In the genomic region with DNA sequence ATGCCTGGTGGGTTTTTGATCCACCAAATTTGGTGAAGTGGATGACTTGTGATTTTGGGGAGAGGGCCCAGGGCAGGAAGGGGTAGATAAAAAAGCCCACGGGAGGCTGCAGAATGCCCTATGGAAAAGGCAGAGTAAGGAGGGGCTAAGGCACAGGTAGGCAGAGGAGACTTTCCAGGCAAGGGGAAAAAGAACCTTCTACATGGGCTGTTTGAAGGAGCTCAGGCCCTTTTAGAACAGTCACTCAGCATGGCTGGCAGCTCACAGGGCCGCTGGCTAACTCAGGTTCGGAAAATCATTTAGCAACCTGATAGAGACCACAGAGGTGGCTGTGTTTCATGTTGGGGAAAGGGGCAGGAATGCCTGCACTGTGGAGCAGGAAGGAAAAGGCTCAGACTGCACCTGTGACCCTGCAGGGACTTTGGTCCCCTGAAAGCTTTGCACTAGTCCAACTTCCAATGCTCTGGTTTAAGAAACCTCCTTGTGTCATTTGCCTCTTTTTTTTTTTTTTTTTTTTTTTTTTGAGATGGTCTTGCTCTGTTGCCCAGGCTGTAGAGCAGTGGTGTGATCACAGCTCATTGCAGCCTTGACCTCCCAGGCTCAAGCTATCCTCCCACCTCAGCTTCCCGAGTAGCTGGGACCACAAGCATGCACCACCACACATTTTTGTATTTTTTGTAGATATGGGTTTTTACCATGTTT, we compare ENCODE assay signal across 18 cellular contexts. TPM values are rescaled to one million over a fixed set of nuclear protein-coding genes. Genes with fewer than 3 reads are reported as not detected.
DNase-seq lines count a peak whose midpoint lies in the region; ATAC-seq and TF ChIP-seq lines count a peak whose summit lies in the region.
"Had no signal": no experiment of that assay in that cellular context is flagged by ENCODE, and none has a peak within 500 bp of the region (broad histone marks: within the 10 kb centered on the region; RNA-seq: fewer than 3 reads in every experiment).

No MANE protein-coding gene starts in this region.

- H3K4me3 Mint-ChIP-seq in GM23338 (no peak overlapping the region), neural progenitor cell (no peak overlapping the region)
- no peak overlapping the region for H3K4me3 Mint-ChIP-seq in natural killer cell treated with Interleukin-12 subunit alpha and Interleukin-12 subunit beta and Interleukin-15 and Interleukin-18, amount 100 ng/mL, for 72 hours
- H3K4me3 Mint-ChIP-seq: HFFc6 had no signal

- H4K20me1 ChIP-seq in GM23338 (replicated peaks; ENCODE audit: insufficient read depth): no peaks in the 10 kb centered on the region
- H4K20me1 ChIP-seq in PC-3 (ENCODE audit: low read length): no peaks in the 10 kb centered on the region
- no peaks in the 10 kb centered on the region for H4K20me1 ChIP-seq in neural progenitor cell (ENCODE audit: low read depth)

- H3K27me3 Mint-ChIP-seq in GM23338 (ENCODE audit: insufficient read depth, low read depth, poor library complexity): peaks cover 5% of the 10 kb centered on the region
- H3K27me3 Mint-ChIP-seq in natural killer cell treated with Interleukin-12 subunit alpha and Interleukin-12 subunit beta and Interleukin-15 and Interleukin-18, amount 100 ng/mL, for 72 hours: no peaks in the 10 kb centered on the region
- no peaks in the 10 kb centered on the region for H3K27me3 Mint-ChIP-seq in neural progenitor cell (ENCODE audit: insufficient read depth, low read depth)

- H3K9me3 Mint-ChIP-seq in GM23338: no peaks in the 10 kb centered on the region
- H3K9me3 Mint-ChIP-seq in natural killer cell treated with Interleukin-12 subunit alpha and Interleukin-12 subunit beta and Interleukin-15 and Interleukin-18, amount 100 ng/mL, for 72 hours: no peaks in the 10 kb centered on the region
- no peaks in the 10 kb centered on the region for H3K9me3 Mint-ChIP-seq in neural progenitor cell
- H3K9me3 Mint-ChIP-seq: HFFc6 had no signal

- H3F3A ChIP-seq in GM23338 (replicated peaks; ENCODE audit: low read depth) (no peaks in the 10 kb centered on the region), PC-3 (ENCODE audit: low read length, unreplicated experiment) (no peaks in the 10 kb centered on the region), neural progenitor cell (ENCODE audit: low read depth) (peaks cover 9% of the 10 kb centered on the region)

- DNase-seq in GM23338 (ENCODE audit: low spot score) (no peak), PC-3 (no peak), glomerular visceral epithelial cell (ENCODE audit: extremely low spot score) (peak; percentile 54), NCI-H82 treated with DMSO at 0.1 percent for 48 hours (lab: John Stamatoyannopoulos, UW; ENCODE audit: unreplicated experiment) (no peak), neural progenitor cell (ENCODE audit: low spot score) (no peak)
- no peak for DNase-seq in natural killer cell treated with Interleukin-12 subunit alpha and Interleukin-12 subunit beta and Interleukin-15 and Interleukin-18, amount 100 ng/mL, for 72 hours (ENCODE audit: low spot score)
- no peak for DNase-seq in activated CD8-positive, alpha-beta memory T cell treated with anti-CD3 and anti-CD28 coated beads for 24 hours
- DNase-seq: BE2C, DMS 273 treated with DMSO at 0.1 percent for 48 hours, MV-4-11, NCI-H1436 treated with DMSO at 0.1 percent for 48 hours, NCI-H2081 treated with DMSO at 0.1 percent for 48 hours, NCI-H524 treated with DMSO at 0.1 percent for 48 hours, OCI-M1, SK-N-SH, T-helper 1 cell had no signal

- no peaks in the 10 kb centered on the region for H3K27me3 ChIP-seq in GM23338 (ENCODE audit: insufficient read depth)
- H3K27me3 ChIP-seq in PC-3 (ENCODE audit: low read length): no peaks in the 10 kb centered on the region
- no peaks in the 10 kb centered on the region for H3K27me3 ChIP-seq in skeletal muscle tissue (ENCODE audit: control insufficient read depth in 3 of 3, insufficient read depth in 3 of 3, low read length in 3 of 3)
- no peaks in the 10 kb centered on the region for H3K27me3 ChIP-seq in neural progenitor cell
- H3K27me3 ChIP-seq: BE2C had no signal

- H3K4me3 ChIP-seq in GM23338 (no peak overlapping the region), PC-3 (ENCODE audit: low read length) (no peak overlapping the region), skeletal muscle tissue (ENCODE audit: low read length in 3 of 3) (no peak overlapping the region), neural progenitor cell (no peak overlapping the region)

- peaks cover 9% of the 10 kb centered on the region for H3K4me1 Mint-ChIP-seq in GM23338
- H3K4me1 Mint-ChIP-seq in natural killer cell treated with Interleukin-12 subunit alpha and Interleukin-12 subunit beta and Interleukin-15 and Interleukin-18, amount 100 ng/mL, for 72 hours (ENCODE audit: low read depth in 2 of 2): no peaks in the 10 kb centered on the region
- H3K4me1 Mint-ChIP-seq in neural progenitor cell: no peaks in the 10 kb centered on the region

- H3K4me2 ChIP-seq in GM23338 (no peak overlapping the region), PC-3 (ENCODE audit: low read length) (peak overlapping the region; percentile 45), neural progenitor cell (no peak overlapping the region)
- H3K4me2 ChIP-seq: SK-N-SH had no signal

- POLR2A ChIA-PET in PC-3 (lab: Charles Lee; ENCODE audit: unreplicated experiment): interaction anchor here (0.6 kb wide), 1 partner anchor 61 kb away, joined by 3 read pairs; no protein-coding TSS in a partner anchor

- ATAC-seq in GM23338 (peak; percentile 45), PC-3 (no peak; the same call in 1 of the 2 replicates)
- ATAC-seq in natural killer cell treated with Interleukin-12 subunit alpha and Interleukin-12 subunit beta and Interleukin-15 and Interleukin-18, amount 100 ng/mL, for 72 hours: no peak

- H3K9me3 ChIP-seq in PC-3 (ENCODE audit: low read length) (no peaks in the 10 kb centered on the region), skeletal muscle tissue (ENCODE audit: control insufficient read depth in 3 of 3, low read length in 3 of 3) (no peaks in the 10 kb centered on the region), neural progenitor cell (ENCODE audit: low read depth) (no peaks in the 10 kb centered on the region)
- H3K9me3 ChIP-seq: BE2C, SK-N-SH had no signal

- H3K9ac ChIP-seq in PC-3 (ENCODE audit: low read length) (peak overlapping the region; percentile 12; the same call in 1 of the 2 replicates), skeletal muscle tissue (ENCODE audit: low read depth in 1 of 3, low read length in 3 of 3) (no peak overlapping the region), neural progenitor cell (no peak overlapping the region)
- H3K9ac ChIP-seq: SK-N-SH had no signal

- no peaks in the 10 kb centered on the region for H3K36me3 Mint-ChIP-seq in GM23338 (ENCODE audit: low read depth)
- no peaks in the 10 kb centered on the region for H3K36me3 Mint-ChIP-seq in natural killer cell treated with Interleukin-12 subunit alpha and Interleukin-12 subunit beta and Interleukin-15 and Interleukin-18, amount 100 ng/mL, for 72 hours
- H3K36me3 Mint-ChIP-seq in neural progenitor cell: no peaks in the 10 kb centered on the region

- CTCF ChIA-PET in PC-3 (lab: Charles Lee): interaction anchor here (0.6 kb wide), 1 partner anchor 66 kb away, joined by 5 read pairs; no protein-coding TSS in a partner anchor

- no peak overlapping the region for H3K27ac ChIP-seq in GM23338 (ENCODE audit: low read depth)
- H3K27ac ChIP-seq in PC-3 (ENCODE audit: low read length): peak overlapping the region; percentile 46
- H3K27ac ChIP-seq in skeletal muscle tissue (ENCODE audit: low read depth, low read length): peak overlapping the region; percentile 10
- H3K27ac ChIP-seq in neural progenitor cell: no peak overlapping the region

- H2AFZ ChIP-seq in GM23338 (peak overlapping the region; percentile 93), PC-3 (ENCODE audit: low read length) (0 out of 2 replicates have a peak overlapping the region, but pooled peaks have one; percentile 18), neural progenitor cell (replicated peaks) (no peak overlapping the region)

- H3K27ac Mint-ChIP-seq in GM23338 (peak overlapping the region; percentile 38; the same call in 1 of the 2 replicates), neural progenitor cell (no peak overlapping the region)
- no peak overlapping the region for H3K27ac Mint-ChIP-seq in natural killer cell treated with Interleukin-12 subunit alpha and Interleukin-12 subunit beta and Interleukin-15 and Interleukin-18, amount 100 ng/mL, for 72 hours
- H3K27ac Mint-ChIP-seq: HFFc6 had no signal

- TF ChIP-seq CTCF in GM23338 (conservative IDR thresholded peaks at IDR 0.05; ENCODE audit: low read depth in 2 of 2): no peak
- TF ChIP-seq CTCF in PC-3 (conservative IDR thresholded peaks at IDR 0.05; ENCODE audit: low read depth, low read length): no peak
- TF ChIP-seq CTCF in neural progenitor cell (IDR thresholded peaks at IDR 0.05): no peak

- H3K36me3 ChIP-seq in GM23338 (ENCODE audit: insufficient read depth) (no peaks in the 10 kb centered on the region), PC-3 (ENCODE audit: low read depth, low read length) (no peaks in the 10 kb centered on the region), skeletal muscle tissue (ENCODE audit: control insufficient read depth in 3 of 3, insufficient read depth in 3 of 3, low read length in 3 of 3) (no peaks in the 10 kb centered on the region), neural progenitor cell (no peaks in the 10 kb centered on the region)
- H3K36me3 ChIP-seq: BE2C had no signal

- intact Hi-C loops in PC-3 (cut with micrococcal nuclease): no loop called here

- H3K9me2 ChIP-seq in GM23338 (ENCODE audit: insufficient read depth) (no peaks in the 10 kb centered on the region), PC-3 (replicated peaks; ENCODE audit: low read length) (no peaks in the 10 kb centered on the region)
- H3K9me2 ChIP-seq: SK-N-SH had no signal

- 0 out of 2 replicates have a peak, but pooled peaks cover 6% of the 10 kb centered on the region for H3K4me1 ChIP-seq in GM23338 (ENCODE audit: insufficient read depth)
- peaks cover 27% of the 10 kb centered on the region for H3K4me1 ChIP-seq in PC-3 (ENCODE audit: insufficient read depth, low read length)
- H3K4me1 ChIP-seq in skeletal muscle tissue (ENCODE audit: control insufficient read depth in 3 of 3, insufficient read depth in 3 of 3, low read length in 3 of 3): peaks cover 7 to 22% (median 18%) of the 10 kb centered on the region in 3 donors
- peaks cover 14% of the 10 kb centered on the region for H3K4me1 ChIP-seq in neural progenitor cell
- H3K4me1 ChIP-seq: BE2C had no signal

- BruUV-seq in PC-3 (replicated peaks; lab: Mats Ljungman, UMichigan): no TSS peak

- H3K79me2 ChIP-seq in GM23338 (replicated peaks; ENCODE audit: insufficient read depth): no peaks in the 10 kb centered on the region
- no peaks in the 10 kb centered on the region for H3K79me2 ChIP-seq in PC-3 (ENCODE audit: low read length)
- H3K79me2 ChIP-seq in neural progenitor cell (ENCODE audit: low read depth): no peaks in the 10 kb centered on the region

TF ChIP-seq in GM23338, 12 proteins besides CTCF, POLR2A, EP300 and RAD21 (continues in another document):
- no peak for TF ChIP-seq ZNF114 (CRISPR knock-in tag; IDR thresholded peaks at IDR 0.05)

RNA-seq across cellular contexts. Expression of a gene that starts 58.5 kb away (rescaled TPM):
- 184 and 196 TPM in 2 replicates for total RNA-seq in GM23338 (2014; rRNA removed; shearing (Covaris generic))
- 99.3 and 109 TPM in 2 replicates for polyA plus RNA-seq in GM23338 (2016; fragmentation: Nextera tagmentation; extraction: Ambion mirVana)
- total RNA-seq in PC-3 (2014; rRNA removed): 96.6 and 101 TPM in 2 replicates
- 38.6 TPM for total RNA-seq in skeletal muscle tissue
- total RNA-seq in natural killer cell treated with Interleukin-12 subunit alpha and Interleukin-12 subunit beta and Interleukin-15 and Interleukin-18, amount 100 ng/mL, for 72 hours: under 1 TPM in 1 of 2 donors, not detected in 1; 0.52 TPM
- 230 and 346 TPM in 2 replicates for total RNA-seq in neural progenitor cell (ENCODE audit: low replicate concordance)

Comparison
In these comparisons a context has a peak if more than half of its experiments do, and no peak if none do; other contexts are left out.
1. H3K27ac ChIP-seq: peak in PC-3 (single experiment) and skeletal muscle tissue (single experiment); none in GM23338 (single experiment) and neural progenitor cell (single experiment).
2. RNA of a gene that starts 58.5 kb away (total RNA-seq): 230 to 346 TPM in neural progenitor cell, 184 to 196 TPM in GM23338, 96.6 to 101 TPM in PC-3 and 38.6 TPM in skeletal muscle tissue (single experiment); 0.52 TPM in natural killer cell treated with Interleukin-12 subunit alpha and Interleukin-12 subunit beta and Interleukin-15 and Interleukin-18, amount 100 ng/mL, for 72 hours; every median in the first group is over 10 times any median in the second.